Comparison of ENCODE assay signal across 9 cellular contexts in genomic region chr10:124389613-124390361, GRCh38. TPM values are rescaled to one million over a fixed set of nuclear protein-coding genes. Genes with fewer than 3 reads are reported as not detected.
DNase-seq lines count a peak whose midpoint lies in the region; ATAC-seq and TF ChIP-seq lines count a peak whose summit lies in the region.
"Had no signal": no experiment of that assay in that cellular context is flagged by ENCODE, and none has a peak within 500 bp of the region (broad histone marks: within the 10 kb centered on the region; RNA-seq: fewer than 3 reads in every experiment).

No MANE protein-coding gene starts in this region.

- H3K4me3 ChIP-seq in right lobe of liver (peak overlapping the region; percentile 31 to 50 (median 44)), testis (peak overlapping the region; percentile 51 to 64)

- H3K9me3 Mint-ChIP-seq in activated T-cell treated with anti-CD3 and anti-CD28 coated beads, Interleukin-2, amount 50 U/mL, for 24 hours = no peaks in the 10 kb centered on the region
- H3K9me3 Mint-ChIP-seq: stimulated activated naive CD8-positive, alpha-beta T cell treated with anti-CD3 and anti-CD28 coated beads, Interleukin-15, Interleukin-2, amounts not matched to agents 100 ng/mL and 50 ng/mL, for 24 hours had no signal

- no peaks in the 10 kb centered on the region for H3K9me3 ChIP-seq in right lobe of liver
- no peaks in the 10 kb centered on the region for H3K9me3 ChIP-seq in testis

- WGBS in right lobe of liver (ENCODE audit: insufficient coverage, low coverage, low lambda C conversion rate, missing lambda C conversion rate) = 44% methylated on average over 16 of the region's 26 CpGs
- 56 to 64% methylated on average over 18 to 26 of the region's 26 CpGs for WGBS in testis, 2 donors

- H3K27me3 ChIP-seq in right lobe of liver (no peaks in the 10 kb centered on the region), testis (no peaks in the 10 kb centered on the region)

- H3K36me3 ChIP-seq in right lobe of liver (no peaks in the 10 kb centered on the region), testis (ENCODE audit: low read depth, missing control alignments) (no peaks in the 10 kb centered on the region)

- H3K27me3 Mint-ChIP-seq in activated T-cell treated with anti-CD3 and anti-CD28 coated beads, Interleukin-2, amount 50 U/mL, for 24 hours = peaks cover 5% of the 10 kb centered on the region
- H3K27me3 Mint-ChIP-seq: stimulated activated naive CD8-positive, alpha-beta T cell treated with anti-CD3 and anti-CD28 coated beads, Interleukin-15, Interleukin-2, amounts not matched to agents 100 ng/mL and 50 ng/mL, for 24 hours had no signal

- TF ChIP-seq CTCF in VCaP (conservative IDR thresholded peaks at IDR 0.05) = peak; percentile 48
- TF ChIP-seq CTCF in right lobe of liver (IDR thresholded peaks at IDR 0.05) = no peak
- TF ChIP-seq CTCF in testis (IDR thresholded peaks at IDR 0.05) = no peak

- intact Hi-C loops in right lobe of liver (cut with DNase I) (loop anchor here in 1 of 2 donors (5.0 kb wide), 1 partner anchor 392 kb away; no protein-coding TSS in a partner anchor), testis (cut with DNase I; ENCODE audit: low total_unique reads) (loop anchor here (2.0 to 10.0 kb wide), 2 partner anchors 395 to 805 kb away; no protein-coding TSS in a partner anchor)

- peak overlapping the region; percentile 44 for H3K4me3 Mint-ChIP-seq in activated T-cell treated with anti-CD3 and anti-CD28 coated beads, Interleukin-2, amount 50 U/mL, for 24 hours
- H3K4me3 Mint-ChIP-seq: stimulated activated naive CD8-positive, alpha-beta T cell treated with anti-CD3 and anti-CD28 coated beads, Interleukin-15, Interleukin-2, amounts not matched to agents 100 ng/mL and 50 ng/mL, for 24 hours had no signal

- H3K27ac ChIP-seq in VCaP = no peak overlapping the region; the same call in 1 of the 2 replicates
- H3K27ac ChIP-seq in right lobe of liver = peak overlapping the region; percentile 23 to 58 (median 48)
- H3K27ac ChIP-seq in testis = no peak overlapping the region

- DNase-seq in activated T-cell treated with anti-CD3 and anti-CD28 coated beads, Interleukin-2, amount 50 U/mL, for 24 hours = no peak
- no peak for DNase-seq in activated T-cell treated with anti-CD3 and anti-CD28 coated beads, Interleukin-2, amount 50 U/mL, for 48 hours
- DNase-seq in right lobe of liver (peak in 2 of 3 donors; percentile 70 to 73), testis (no peak), NCI-H146 (lab: John Stamatoyannopoulos, UW) (no peak)
- no peak for DNase-seq in activated effector memory CD4-positive, alpha-beta T cell treated with anti-CD3 and anti-CD28 coated beads, Interleukin-2, amount 50 U/mL, for 16 hours
- no peak for DNase-seq in NK-92 treated with Interleukin-12 subunit alpha and Interleukin-12 subunit beta, amount 100 ng/mL, for 24 hours (lab: John Stamatoyannopoulos, UW)

- peak; percentile 8 for TF ChIP-seq POLR2A in right lobe of liver (IDR thresholded peaks at IDR 0.05)
- TF ChIP-seq POLR2A in testis (IDR thresholded peaks at IDR 0.05) = no peak

- no peak overlapping the region for H3K27ac Mint-ChIP-seq in activated T-cell treated with anti-CD3 and anti-CD28 coated beads, Interleukin-2, amount 50 U/mL, for 24 hours
- H3K27ac Mint-ChIP-seq: stimulated activated naive CD8-positive, alpha-beta T cell treated with anti-CD3 and anti-CD28 coated beads, Interleukin-15, Interleukin-2, amounts not matched to agents 100 ng/mL and 50 ng/mL, for 24 hours had no signal

- no peaks in the 10 kb centered on the region for H3K36me3 Mint-ChIP-seq in activated T-cell treated with anti-CD3 and anti-CD28 coated beads, Interleukin-2, amount 50 U/mL, for 24 hours (ENCODE audit: low read depth)

- H3K4me1 ChIP-seq in right lobe of liver = peaks cover 0 to 11% (median 0%) of the 10 kb centered on the region in 4 donors
- peaks cover 3% of the 10 kb centered on the region for H3K4me1 ChIP-seq in testis

- ATAC-seq in right lobe of liver = peak; percentile 50 to 81 (median 64)

- H3K4me1 Mint-ChIP-seq in activated T-cell treated with anti-CD3 and anti-CD28 coated beads, Interleukin-2, amount 50 U/mL, for 24 hours (ENCODE audit: low read depth) = peaks cover 7% of the 10 kb centered on the region

RNA-seq across cellular contexts. Expression of gene OAT, which starts 28.9 kb away (rescaled TPM):
- total RNA-seq in right lobe of liver = 10 to 100 TPM in 4 of 6 experiments, 1 to 10 TPM in 2; 5.2 to 43.8 (median 20.1) TPM
- 100 to 1,000 TPM; 115 to 129 TPM for total RNA-seq in testis
- 110 TPM for polyA plus RNA-seq in testis (ENCODE audit: insufficient read depth, low read depth, low replicate concordance)

Comparison
In these comparisons a context has a peak if more than half of its experiments do, and no peak if none do; other contexts are left out.
1. DNase-seq: peak in right lobe of liver (2 of 3); none in activated T-cell treated with anti-CD3 and anti-CD28 coated beads, Interleukin-2, amount 50 U/mL, for 24 hours (single experiment), activated T-cell treated with anti-CD3 and anti-CD28 coated beads, Interleukin-2, amount 50 U/mL, for 48 hours (0 of 2), testis (single experiment), NCI-H146 (single experiment), activated effector memory CD4-positive, alpha-beta T cell treated with anti-CD3 and anti-CD28 coated beads, Interleukin-2, amount 50 U/mL, for 16 hours (single experiment) and NK-92 treated with Interleukin-12 subunit alpha and Interleukin-12 subunit beta, amount 100 ng/mL, for 24 hours (single experiment).
2. H3K27ac ChIP-seq: peak in right lobe of liver (3 of 3); none in VCaP (single experiment) and testis (0 of 2).